In the genomic region with DNA sequence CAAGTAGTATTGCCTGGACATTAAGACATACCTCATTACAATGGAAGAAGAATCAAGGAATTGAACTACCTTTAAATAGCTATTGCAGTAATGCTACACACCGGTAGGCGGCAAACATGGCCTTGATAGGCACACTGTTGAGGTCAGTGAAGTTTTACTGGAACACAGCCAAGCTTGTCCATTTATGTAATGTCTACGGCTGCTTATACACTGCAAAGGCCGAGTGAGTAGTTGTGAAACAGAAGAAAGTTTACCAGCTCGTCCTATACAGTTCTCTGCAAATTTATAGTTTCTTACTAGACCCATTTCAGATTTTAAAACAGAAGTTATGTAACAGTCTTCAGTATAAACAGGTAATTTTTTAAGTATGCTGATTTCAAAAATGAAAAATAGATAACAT, we compare ENCODE assay signal across 8 cellular contexts. TPM values are rescaled to one million over a fixed set of nuclear protein-coding genes. Genes with fewer than 3 reads are reported as not detected.
DNase-seq lines count a peak whose midpoint lies in the region; ATAC-seq, FAIRE-seq and TF ChIP-seq lines count a peak whose summit lies in the region.

No MANE protein-coding gene starts in this region.

- H3K27me3 ChIP-seq in WERI-Rb-1 (ENCODE audit: insufficient read depth, low read depth, severe bottlenecking): no peaks in the 10 kb centered on the region

- TF ChIP-seq POLR2A in A549 (IDR thresholded peaks at IDR 0.05; ENCODE audit: low read length): no peak
- no peak for TF ChIP-seq POLR2A in GM12891 (IDR thresholded peaks at IDR 0.05; ENCODE audit: low read depth, low read length)

- peaks cover 40% of the 10 kb centered on the region for H3K36me3 ChIP-seq in WERI-Rb-1

- H3K9me3 ChIP-seq in A549 (no peaks in the 10 kb centered on the region), WERI-Rb-1 (ENCODE audit: severe bottlenecking) (no peaks in the 10 kb centered on the region)

- 1% methylated on average over 5 of the region's 5 CpGs for WGBS in A549 (ENCODE audit: missing lambda C conversion rate)

- no peak for TF ChIP-seq EP300 in A549 (IDR thresholded peaks at IDR 0.05)

- H3K27ac ChIP-seq in A549 (peak overlapping the region; percentile 12 to 64; a peak in 3 of 6 replicates), WERI-Rb-1 (no peak overlapping the region)

- peak overlapping the region; percentile 67 for H3K4me2 ChIP-seq in A549

- peak; percentile 64 for TF ChIP-seq CTCF in A549 (IDR thresholded peaks at IDR 0.05)
- peak; percentile 49 for TF ChIP-seq CTCF in GM13976 (IDR thresholded peaks at IDR 0.05; ENCODE audit: borderline replicate concordance, control extremely low read depth, extremely low read depth, insufficient read depth, missing control alignments)
- peak; percentile 51 for TF ChIP-seq CTCF in WERI-Rb-1 (IDR thresholded peaks at IDR 0.05; ENCODE audit: low read depth, low read length)

- ATAC-seq in A549: peak; percentile 97

- DNase-seq in A549 (ENCODE audit: low read depth in 1 of 2, low spot score in 1 of 2) (peak; percentile 44 to 95), GM13976 (ENCODE audit: low spot score) (peak; percentile 38), NAMALWA (ENCODE audit: low spot score) (peak; percentile 67), WERI-Rb-1 (peak; percentile 48), frontal cortex (ENCODE audit: low spot score in 2 of 2) (peak; percentile 13 to 52), non-pigmented ciliary epithelial cell (ENCODE audit: low read depth) (peak; percentile 88), UCSD-AML1 (lab: John Stamatoyannopoulos, UW; ENCODE audit: unreplicated experiment) (no peak), GM12891 (ENCODE audit: insufficient read length, low spot score) (no peak)

- peaks cover 28% of the 10 kb centered on the region for H3K4me1 ChIP-seq in A549

- in situ Hi-C loops in GM13976 (cut with MboI; ENCODE audit: low sequenced_read_pairs, unreplicated experiment): no loop called here

- TF ChIP-seq RAD21 in A549 (conservative IDR thresholded peaks at IDR 0.05 in 1 of 2, IDR thresholded peaks at IDR 0.05 in 1 of 2): peak; percentile 82 to 90

- H3K4me3 ChIP-seq in A549 (no peak overlapping the region), WERI-Rb-1 (ENCODE audit: low read depth, low read length) (no peak overlapping the region)

- CTCF ChIA-PET in A549 (lab: Yijun Ruan, JAX): interaction anchor here (0.5 to 5.0 kb wide), 41 partner anchors 9 to 388 kb away, joined by 3 to 43 read pairs (median 4); no protein-coding TSS in a partner anchor

- FAIRE-seq in A549 (lab: Jason Lieb, UNC) (peak; percentile 72), frontal cortex (lab: Jason Lieb, UNC) (no peak), GM12891 (lab: Jason Lieb, UNC) (no peak)

- POLR2A ChIA-PET in A549 (lab: Yijun Ruan, JAX): interaction anchor here (0.6 kb wide), 1 partner anchor 98 kb away, joined by 8 read pairs; no protein-coding TSS in a partner anchor

TF ChIP-seq in A549, 52 proteins besides CTCF, POLR2A, EP300 and RAD21 (continues in another document):
- TF ChIP-seq, protein P1, sequence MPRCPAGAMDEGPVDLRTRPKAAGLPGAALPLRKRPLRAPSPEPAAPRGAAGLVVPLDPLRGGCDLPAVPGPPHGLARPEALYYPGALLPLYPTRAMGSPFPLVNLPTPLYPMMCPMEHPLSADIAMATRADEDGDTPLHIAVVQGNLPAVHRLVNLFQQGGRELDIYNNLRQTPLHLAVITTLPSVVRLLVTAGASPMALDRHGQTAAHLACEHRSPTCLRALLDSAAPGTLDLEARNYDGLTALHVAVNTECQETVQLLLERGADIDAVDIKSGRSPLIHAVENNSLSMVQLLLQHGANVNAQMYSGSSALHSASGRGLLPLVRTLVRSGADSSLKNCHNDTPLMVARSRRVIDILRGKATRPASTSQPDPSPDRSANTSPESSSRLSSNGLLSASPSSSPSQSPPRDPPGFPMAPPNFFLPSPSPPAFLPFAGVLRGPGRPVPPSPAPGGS (IDR thresholded peaks at IDR 0.05): no peak
- TF ChIP-seq SMC3 (IDR thresholded peaks at IDR 0.05): peak; percentile 84
- no peak for TF ChIP-seq HOXA7 (CRISPR knock-in tag; IDR thresholded peaks at IDR 0.05)
- TF ChIP-seq, protein P2, sequence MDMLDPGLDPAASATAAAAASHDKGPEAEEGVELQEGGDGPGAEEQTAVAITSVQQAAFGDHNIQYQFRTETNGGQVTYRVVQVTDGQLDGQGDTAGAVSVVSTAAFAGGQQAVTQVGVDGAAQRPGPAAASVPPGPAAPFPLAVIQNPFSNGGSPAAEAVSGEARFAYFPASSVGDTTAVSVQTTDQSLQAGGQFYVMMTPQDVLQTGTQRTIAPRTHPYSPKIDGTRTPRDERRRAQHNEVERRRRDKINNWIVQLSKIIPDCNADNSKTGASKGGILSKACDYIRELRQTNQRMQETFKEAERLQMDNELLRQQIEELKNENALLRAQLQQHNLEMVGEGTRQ (IDR thresholded peaks at IDR 0.05): no peak
- no peak for TF ChIP-seq SREBF2 (IDR thresholded peaks at IDR 0.05)

TF ChIP-seq in GM12891, 5 proteins besides CTCF, POLR2A, EP300 and RAD21:
- TF ChIP-seq PAX5 (IDR thresholded peaks at IDR 0.05; ENCODE audit: insufficient read depth, low read length, severe bottlenecking): no peak
- TF ChIP-seq POU2F2 (IDR thresholded peaks at IDR 0.05; ENCODE audit: low read depth, low read length): no peak
- no peak for TF ChIP-seq TAF1 (IDR thresholded peaks at IDR 0.05; ENCODE audit: low read depth, low read length)
- no peak for TF ChIP-seq SPI1 (IDR thresholded peaks at IDR 0.05; ENCODE audit: low read depth, low read length)
- TF ChIP-seq POLR2AphosphoS5 (IDR thresholded peaks at IDR 0.05; ENCODE audit: low read depth, low read length): no peak

RNA-seq across cellular contexts. Expression of a gene that starts 38.8 kb away (rescaled TPM):
- polyA plus RNA-seq in A549 (2011; rRNA removed) (94.5 and 97.3 TPM in 2 replicates), A549 (2017; fragmentation: RNase III; extraction: RNeasy Plus Mini Kit Qiagen cat#74134 plus additional on column Dnase treatment) (40.1 to 46.1 TPM (median 41.5 TPM) in 3 replicates)
- polyA plus RNA-seq in A549 (2012; cell fraction: cytosol; rRNA removed): 50.8 and 63.9 TPM in 2 replicates
- 65.6 and 112 TPM in 2 replicates for polyA plus RNA-seq in A549 (2012; cell fraction: nucleus; rRNA removed)
- 159 and 172 TPM in 2 replicates for polyA minus RNA-seq in A549 (2011; rRNA and poly(A)+ RNA removed)
- 152 TPM for total RNA-seq in frontal cortex
- 14.3 TPM for polyA plus RNA-seq in GM12891 (2012; ENCODE audit: low read depth, missing spikeins)

Comparison
In these comparisons a context has a peak if more than half of its experiments do, and no peak if none do; other contexts are left out.
1. DNase-seq: peak in A549 (2 of 2), GM13976 (single experiment), NAMALWA (single experiment), WERI-Rb-1 (single experiment), frontal cortex (2 of 2) and non-pigmented ciliary epithelial cell (single experiment); none in UCSD-AML1 (single experiment) and GM12891 (single experiment).
2. Peak in every context shown above with its lines, with median percentiles within 50 percentile points of each other: CTCF ChIP-seq.